In the genomic region with DNA sequence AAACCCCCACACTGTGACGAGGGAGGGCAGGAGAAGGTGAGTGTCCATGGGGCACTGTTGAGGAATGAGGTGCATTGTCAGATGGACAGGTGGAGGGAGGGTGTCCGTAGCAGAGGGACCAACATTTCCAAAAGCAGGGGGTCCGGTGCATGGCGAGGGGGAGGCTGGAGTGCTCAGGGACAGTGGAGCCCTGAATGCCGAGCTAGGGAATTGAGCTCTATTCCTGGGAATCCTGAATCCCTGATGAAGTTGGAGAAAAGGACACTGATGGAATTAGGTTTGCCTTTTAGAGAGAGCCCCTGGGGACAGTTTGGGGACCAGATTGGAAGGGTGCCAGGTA, we compare ENCODE assay signal across 36 cellular contexts. TPM values are rescaled to one million over a fixed set of nuclear protein-coding genes. Genes with fewer than 3 reads are reported as not detected.
DNase-seq lines count a peak whose midpoint lies in the region; ATAC-seq, FAIRE-seq and TF ChIP-seq lines count a peak whose summit lies in the region.
"Had no signal": no experiment of that assay in that cellular context is flagged by ENCODE, and none has a peak within 500 bp of the region (broad histone marks: within the 10 kb centered on the region; RNA-seq: fewer than 3 reads in every experiment).

No MANE protein-coding gene starts in this region.

- no peak for TF ChIP-seq RAD21 in K562 (CRISPR knock-in tag; conservative IDR thresholded peaks at IDR 0.05 in 1 of 2, IDR thresholded peaks at IDR 0.05 in 1 of 2)

- in situ Hi-C loops in K562 (cut with MboI): no loop called here

- no peaks in the 10 kb centered on the region for H3K36me3 Mint-ChIP-seq in endodermal cell (ENCODE audit: low read depth)
- H3K36me3 Mint-ChIP-seq in activated T-cell treated with anti-CD3 and anti-CD28 coated beads, Interleukin-2, amount 50 U/mL, for 4 hours (ENCODE audit: insufficient read depth): no peaks in the 10 kb centered on the region
- H3K36me3 Mint-ChIP-seq: activated naive CD4-positive, alpha-beta T cell treated with anti-CD3 and anti-CD28 coated beads, Interleukin-2, amount 50 U/mL, for 24 hours; mesothelial cell of epicardium; naive B cell had no signal

- intact Hi-C loops in K562 (cut with micrococcal nuclease): loop anchor here (5.0 kb wide), 1 partner anchor 60 kb away; no protein-coding TSS in a partner anchor

- no peaks in the 10 kb centered on the region for H3K9me1 ChIP-seq in K562 (ENCODE audit: control insufficient read depth, insufficient read depth, low read length)

- H3K9ac ChIP-seq in K562 (ENCODE audit: insufficient read depth in 1 of 2, low read depth in 2 of 2, low read length in 2 of 2) (no peak overlapping the region), neuronal stem cell (ENCODE audit: low read depth, low read length, poor library complexity) (no peak overlapping the region), endodermal cell (ENCODE audit: extremely low read depth, low read length, poor library complexity, severe bottlenecking) (no peak overlapping the region)

- H3K79me2 ChIP-seq in ACC112 (ENCODE audit: control insufficient read depth, insufficient read depth, low read length, unreplicated experiment) (no peaks in the 10 kb centered on the region), K562 (ENCODE audit: control insufficient read depth, insufficient read depth, low read length) (no peaks in the 10 kb centered on the region)

- H3K36me3 ChIP-seq in ACC112 (ENCODE audit: insufficient read depth, low read length): no peaks in the 10 kb centered on the region
- no peaks in the 10 kb centered on the region for H3K36me3 ChIP-seq in K562 (ENCODE audit: control insufficient read depth, insufficient read depth, low read length)
- no peaks in the 10 kb centered on the region for H3K36me3 ChIP-seq in neuronal stem cell (replicated peaks in 1 of 2; ENCODE audit: control insufficient read depth in 2 of 2, insufficient read depth in 2 of 2, low read length in 2 of 2)
- no peaks in the 10 kb centered on the region for H3K36me3 ChIP-seq in endodermal cell (ENCODE audit: control insufficient read depth, insufficient read depth, low read length)
- H3K36me3 ChIP-seq: gastroesophageal sphincter, ovary had no signal

- no peak overlapping the region for H4K91ac ChIP-seq in neuronal stem cell (ENCODE audit: low read depth, low read length, poor library complexity)

- H2AFZ ChIP-seq in ACC112 (ENCODE audit: low read length, unreplicated experiment) (no peak overlapping the region), K562 (ENCODE audit: low read depth, low read length) (no peak overlapping the region), neuronal stem cell (ENCODE audit: low read length) (no peak overlapping the region)

- H3K4ac ChIP-seq in neuronal stem cell (ENCODE audit: low read length): peak overlapping the region; percentile 37

- POLR2A ChIA-PET in K562 (lab: Yijun Ruan, JAX): no interaction called here

- H3K9me3 Mint-ChIP-seq in endodermal cell: no peaks in the 10 kb centered on the region
- no peaks in the 10 kb centered on the region for H3K9me3 Mint-ChIP-seq in activated T-cell treated with anti-CD3 and anti-CD28 coated beads, Interleukin-2, amount 50 U/mL, for 4 hours
- H3K9me3 Mint-ChIP-seq: activated naive CD4-positive, alpha-beta T cell treated with anti-CD3 and anti-CD28 coated beads, Interleukin-2, amount 50 U/mL, for 24 hours; activated T-helper 17 cell treated with anti-CD3 and anti-CD28 coated beads, Interleukin-2, amount 50 U/mL, for 72 hours; immature natural killer cell; mesothelial cell of epicardium; naive B cell had no signal

- CTCF ChIA-PET in K562 (lab: Yijun Ruan, JAX; ENCODE audit: low intra/inter-chr PET ratio): no interaction called here

- BruUV-seq in K562 (replicated peaks; lab: Mats Ljungman, UMichigan): no TSS peak

- H3K9me3 ChIP-seq in K562 (replicated peaks; ENCODE audit: control insufficient read depth, insufficient read depth, low read depth, low read length) (no peaks in the 10 kb centered on the region), neuronal stem cell (replicated peaks in 1 of 2; ENCODE audit: control insufficient read depth in 2 of 2, insufficient read depth in 1 of 2, low read depth in 1 of 2, low read length in 2 of 2) (no peaks in the 10 kb centered on the region), endodermal cell (ENCODE audit: control insufficient read depth, low read length) (no peaks in the 10 kb centered on the region)
- H3K9me3 ChIP-seq: Caco-2, gastroesophageal sphincter, ovary had no signal

- no peaks in the 10 kb centered on the region for H3K79me1 ChIP-seq in neuronal stem cell (ENCODE audit: low read depth, low read length)

- H3K4me3 ChIP-seq in ACC112 (ENCODE audit: low read depth, low read length): no peak overlapping the region
- no peak overlapping the region for H3K4me3 ChIP-seq in HL-60 (replicated peaks; ENCODE audit: insufficient read depth, low read length)
- H3K4me3 ChIP-seq in K562: no peak overlapping the region
- H3K4me3 ChIP-seq in neuronal stem cell (ENCODE audit: low read length in 2 of 2): no peak overlapping the region
- no peak overlapping the region for H3K4me3 ChIP-seq in endodermal cell (ENCODE audit: low read length)
- H3K4me3 ChIP-seq: gastroesophageal sphincter, ovary, SK-N-MC, smooth muscle cell had no signal

- DNase-seq in HL-60 (ENCODE audit: low read depth in 1 of 2, low spot score in 1 of 2) (no peak), K562 (ENCODE audit: extremely low read depth in 1 of 4, low spot score in 3 of 4) (no peak), neuronal stem cell (ENCODE audit: low spot score) (no peak), endodermal cell (no peak)
- DNase-seq in activated T-cell treated with anti-CD3 and anti-CD28 coated beads, Interleukin-2, amount 50 U/mL, for 4 hours: no peak
- DNase-seq: activated CD4-positive, alpha-beta T cell treated with anti-CD3 and anti-CD28 coated beads, Interleukin-2, amount 50 U/mL, for 48 hours; anterior cingulate cortex; C1 segment of cervical spinal cord; Caco-2; cortex of kidney; DMS79 treated with DMSO at 0.1 percent for 48 hours; GF-D8; hippocampal formation; immature natural killer cell; left ventricle myocardium superior; naive B cell; NCI-H1105; NCI-H187 treated with DMSO at 0.1 percent for 48 hours; NCI-H2227 treated with DMSO at 0.1 percent for 48 hours; ovary; retina; stimulated activated CD4-positive, alpha-beta T cell treated with anti-CD3 and anti-CD28 coated beads, Interleukin-2, amount 100 ng/mL, for 48 hours had no signal

- TF ChIP-seq EP300 in K562 (IDR thresholded peaks at IDR 0.05; ENCODE audit: low read length): no peak

- no peak overlapping the region for H2BK120ac ChIP-seq in neuronal stem cell (ENCODE audit: low read depth, low read length)

- 59% methylated on average over 5 of the region's 5 CpGs for WGBS in K562 (ENCODE audit: insufficient coverage, low coverage, missing lambda C conversion rate)
- no CpG with 5 or more reads among the region's 5 CpGs for WGBS in neuronal stem cell (ENCODE audit: extremely low coverage in 2 of 2, insufficient read length in 2 of 2, insufficient replicate concordance in 1 of 2), 2 donors
- WGBS in endodermal cell (ENCODE audit: insufficient coverage in 1 of 2, insufficient read length in 1 of 2), 2 experiments: 92% methylated on average over 4 to 5 of the region's 5 CpGs

- no peaks in the 10 kb centered on the region for H3K4me1 Mint-ChIP-seq in endodermal cell
- no peaks in the 10 kb centered on the region for H3K4me1 Mint-ChIP-seq in activated T-cell treated with anti-CD3 and anti-CD28 coated beads, Interleukin-2, amount 50 U/mL, for 4 hours (ENCODE audit: low read depth)
- H3K4me1 Mint-ChIP-seq: activated naive CD4-positive, alpha-beta T cell treated with anti-CD3 and anti-CD28 coated beads, Interleukin-2, amount 50 U/mL, for 24 hours; activated T-helper 17 cell treated with anti-CD3 and anti-CD28 coated beads, Interleukin-2, amount 50 U/mL, for 72 hours; immature natural killer cell; mesothelial cell of epicardium had no signal

- no peaks in the 10 kb centered on the region for H4K20me1 ChIP-seq in K562 (replicated peaks; ENCODE audit: control insufficient read depth, insufficient read depth, low read length)

- H3K27me3 Mint-ChIP-seq in endodermal cell (ENCODE audit: insufficient read depth): peaks cover 32% of the 10 kb centered on the region
- peaks cover 25% of the 10 kb centered on the region for H3K27me3 Mint-ChIP-seq in activated T-cell treated with anti-CD3 and anti-CD28 coated beads, Interleukin-2, amount 50 U/mL, for 4 hours (ENCODE audit: low read depth)

- no peak for TF ChIP-seq POLR2A in K562 (conservative IDR thresholded peaks at IDR 0.05)

- H2BK5ac ChIP-seq in neuronal stem cell (ENCODE audit: low read length): peak overlapping the region; percentile 87

- TF ChIP-seq CTCF in HL-60 (IDR thresholded peaks at IDR 0.05; ENCODE audit: insufficient read depth, low read length): no peak
- no peak for TF ChIP-seq CTCF in K562 (IDR thresholded peaks at IDR 0.05 in 2 of 3, conservative IDR thresholded peaks at IDR 0.05 in 1 of 3; ENCODE audit: insufficient read depth in 2 of 3, low read depth in 1 of 3, low read length in 3 of 3)
- TF ChIP-seq CTCF in endodermal cell (conservative IDR thresholded peaks at IDR 0.05): no peak

- peak overlapping the region; percentile 22 for H2BK12ac ChIP-seq in neuronal stem cell (ENCODE audit: low read length)

- no peak overlapping the region for H3K4me3 Mint-ChIP-seq in endodermal cell
- no peak overlapping the region for H3K4me3 Mint-ChIP-seq in activated T-cell treated with anti-CD3 and anti-CD28 coated beads, Interleukin-2, amount 50 U/mL, for 4 hours
- H3K4me3 Mint-ChIP-seq: activated naive CD4-positive, alpha-beta T cell treated with anti-CD3 and anti-CD28 coated beads, Interleukin-2, amount 50 U/mL, for 24 hours; activated T-helper 17 cell treated with anti-CD3 and anti-CD28 coated beads, Interleukin-2, amount 50 U/mL, for 72 hours; immature natural killer cell; mesothelial cell of epicardium had no signal

- H3K4me2 ChIP-seq in K562 (ENCODE audit: insufficient read depth, low read length) (no peak overlapping the region), neuronal stem cell (ENCODE audit: insufficient read depth, low read length, poor library complexity, severe bottlenecking) (no peak overlapping the region)
- H3K4me2 ChIP-seq: smooth muscle cell had no signal

- peak overlapping the region; percentile 56 for H2AK5ac ChIP-seq in neuronal stem cell (ENCODE audit: low read depth, low read length)

- peak overlapping the region; percentile 17 for H4K8ac ChIP-seq in neuronal stem cell (ENCODE audit: low read depth, low read length)

- peak overlapping the region; percentile 49 for H2BK15ac ChIP-seq in neuronal stem cell (ENCODE audit: low read length)

- H3K27ac ChIP-seq in ACC112 (ENCODE audit: low read depth, low read length) (peak overlapping the region; percentile 89), HL-60 (replicated peaks) (peak overlapping the region; percentile 90; the same call in 1 of the 2 replicates), K562 (ENCODE audit: extremely low read depth, low read depth, low read length) (no peak overlapping the region), neuronal stem cell (replicated peaks; ENCODE audit: low read length) (no peak overlapping the region), endodermal cell (ENCODE audit: low read depth, low read length) (no peak overlapping the region)
- H3K27ac ChIP-seq: gastroesophageal sphincter, ovary, SK-N-MC had no signal

- H3K14ac ChIP-seq in neuronal stem cell (ENCODE audit: low read length): no peak overlapping the region

- no peak for FAIRE-seq in K562 (lab: Jason Lieb, UNC)
- FAIRE-seq: endometrium had no signal

- H3K27me3 ChIP-seq in ACC112 (ENCODE audit: insufficient read depth, low read length) (no peaks in the 10 kb centered on the region), HL-60 (ENCODE audit: insufficient read depth, poor library complexity, severe bottlenecking) (no peaks in the 10 kb centered on the region), K562 (ENCODE audit: control insufficient read depth in 2 of 2, insufficient read depth in 2 of 2, low read length in 2 of 2) (no peaks in the 10 kb centered on the region), neuronal stem cell (ENCODE audit: control insufficient read depth in 3 of 3, insufficient read depth in 3 of 3, low read depth in 1 of 3, low read length in 3 of 3) (peaks cover 0 to 17% (median 0%) of the 10 kb centered on the region in 3 experiments), endodermal cell (ENCODE audit: control insufficient read depth, insufficient read depth, low read length, poor library complexity, severe bottlenecking) (peaks cover 5% of the 10 kb centered on the region)
- H3K27me3 ChIP-seq: ovary had no signal

- no peak overlapping the region for H3K27ac Mint-ChIP-seq in endodermal cell
- H3K27ac Mint-ChIP-seq: activated naive CD4-positive, alpha-beta T cell treated with anti-CD3 and anti-CD28 coated beads, Interleukin-2, amount 50 U/mL, for 24 hours; activated T-helper 17 cell treated with anti-CD3 and anti-CD28 coated beads, Interleukin-2, amount 50 U/mL, for 72 hours; immature natural killer cell; mesothelial cell of epicardium; naive B cell had no signal

- ATAC-seq in K562: no peak
- ATAC-seq in GM21737 (IDR thresholded peaks at IDR 0.05; ENCODE audit: unreplicated experiment): no peak
- no peak for ATAC-seq in HG02623 (IDR thresholded peaks at IDR 0.05; ENCODE audit: unreplicated experiment)
- ATAC-seq in activated T-cell treated with anti-CD3 and anti-CD28 coated beads, Interleukin-2, amount 50 U/mL, for 4 hours: no peak
- ATAC-seq: activated CD4-positive, CD25-positive, alpha-beta regulatory T cell treated with anti-CD3 and anti-CD28 coated beads, Interleukin-2, amount 50 U/mL, for 24 hours; activated T-helper 17 cell treated with anti-CD3 and anti-CD28 coated beads, Interleukin-2, amount 50 U/mL, for 72 hours; gastroesophageal sphincter; left ventricle myocardium superior had no signal

- H3K18ac ChIP-seq in neuronal stem cell (ENCODE audit: low read length): peak overlapping the region; percentile 11

- H3K23ac ChIP-seq in neuronal stem cell (ENCODE audit: low read depth, low read length, poor library complexity): peak overlapping the region; percentile 65

- H3K4me1 ChIP-seq in ACC112 (ENCODE audit: control insufficient read depth, insufficient read depth, low read length, unreplicated experiment): peaks cover 43% of the 10 kb centered on the region
- H3K4me1 ChIP-seq in K562 (replicated peaks in 1 of 2; ENCODE audit: control insufficient read depth in 2 of 2, insufficient read depth in 2 of 2, low read length in 2 of 2): peaks cover 4 to 9% of the 10 kb centered on the region in 2 experiments; a peak in 4 of 5 replicates
- no peaks in the 10 kb centered on the region for H3K4me1 ChIP-seq in neuronal stem cell (ENCODE audit: control insufficient read depth in 2 of 2, insufficient read depth in 1 of 2, low read depth in 1 of 2, low read length in 2 of 2)
- no peaks in the 10 kb centered on the region for H3K4me1 ChIP-seq in endodermal cell (ENCODE audit: control insufficient read depth, insufficient read depth, low read length)
- H3K4me1 ChIP-seq: Caco-2 had no signal

RNA-seq across cellular contexts. Expression of a gene that starts 7.9 kb away (rescaled TPM):
- 2.9 and 3.1 TPM in 2 replicates for total RNA-seq in K562 (2011; cell fraction: chromatin; rRNA removed; ENCODE audit: low replicate concordance)
- 1.2 and 1.8 TPM in 2 replicates for total RNA-seq in K562 (2011; cell fraction: nucleolus; rRNA removed)
- total RNA-seq in K562 (2011; cell fraction: nucleoplasm; rRNA removed): 1.5 and 2.5 TPM in 2 replicates
- total RNA-seq in K562 (2014; rRNA removed): 1.0 and 1.8 TPM in 2 replicates
- total RNA-seq in K562 (2014; rRNA removed; fragmentation: Illumina TruSeq; extraction: Trizol): 1.1 and 1.3 TPM in 2 replicates
- 2.5 and 2.6 TPM in 2 replicates for total RNA-seq in K562 (2015; rRNA removed; fragmentation: Illumina TruSeq; extraction: Trizol)
- 4.8 and 5.7 TPM in 2 replicates for total RNA-seq in K562 (2021)
- 0.43 and 2.0 TPM in 2 replicates for polyA plus RNA-seq in K562 (2011; rRNA removed)
- polyA plus RNA-seq in K562 (2011; cell fraction: cytosol; rRNA removed): 0.63 and 1.5 TPM in 2 replicates
- 3.6 and 6.0 TPM in 2 replicates for polyA plus RNA-seq in K562 (2011; cell fraction: nucleus; rRNA removed)
- polyA plus RNA-seq in K562 (2012): 6.6 and 17.5 TPM in 2 replicates
- 4.0 and 4.2 TPM in 2 replicates for polyA plus RNA-seq in K562 (2014; fragmentation: Illumina TruSeq; extraction: Trizol)
- polyA plus RNA-seq in K562 (2014; fragmentation: Nextera tagmentation; extraction: Ambion mirVana): under 1 TPM; 0.23 to 0.27 TPM
- polyA plus RNA-seq in K562 (2014; rRNA removed): 4.7 and 8.9 TPM in 2 replicates
- polyA minus RNA-seq in K562 (2011; rRNA and poly(A)+ RNA removed): 0.30 and 0.67 TPM in 2 replicates
- polyA minus RNA-seq in K562 (2011; cell fraction: cytosol; rRNA and poly(A)+ RNA removed): 0.95 and 3.6 TPM in 2 replicates
- 0.67 and 0.78 TPM in 2 replicates for polyA minus RNA-seq in K562 (2011; cell fraction: nucleus; rRNA and poly(A)+ RNA removed)
- polyA plus RNA-seq in neuronal stem cell (2013, experiment 1 of 2): 3.5 TPM
- polyA plus RNA-seq in neuronal stem cell (2013, experiment 2 of 2): 3.5 TPM
- total RNA-seq in endodermal cell: 1 to 10 TPM in 1 of 2 donors, under 1 TPM in 1; 0.95 to 3.3 TPM
- 2.0 TPM for polyA plus RNA-seq in endodermal cell (2013, experiment 1 of 2)
- polyA plus RNA-seq in endodermal cell (2013, experiment 2 of 2): 2.2 TPM
- total RNA-seq in activated T-cell treated with anti-CD3 and anti-CD28 coated beads, Interleukin-2, amount 50 U/mL, for 4 hours: under 1 TPM; 0.54 to 0.83 (median 0.55) TPM

RNA-seq across cellular contexts. Expression of a gene that starts 46.4 kb away (rescaled TPM):
- not detected in 2 replicates for total RNA-seq in K562 (2011; cell fraction: chromatin; rRNA removed; ENCODE audit: low replicate concordance)
- total RNA-seq in K562 (2011; cell fraction: nucleolus; rRNA removed): not detected in 2 replicates
- total RNA-seq in K562 (2011; cell fraction: nucleoplasm; rRNA removed): not detected in 2 replicates
- total RNA-seq in K562 (2014; rRNA removed) (0.82 and 1.1 TPM in 2 replicates), K562 (2014; rRNA removed; fragmentation: Illumina TruSeq; extraction: Trizol) (0.41 and 0.51 TPM in 2 replicates), K562 (2015; rRNA removed; fragmentation: Illumina TruSeq; extraction: Trizol) (0.29 and 0.45 TPM in 2 replicates), K562 (2021) (0.47 and 0.66 TPM in 2 replicates), endodermal cell (1 to 10 TPM in 1 of 2 donors, under 1 TPM in 1; 0.22 to 1.3 TPM)
- polyA plus RNA-seq in K562 (2011; rRNA removed) (0.08 and 0.14 TPM in 2 replicates), K562 (2014; fragmentation: Illumina TruSeq; extraction: Trizol) (0.55 and 0.70 TPM in 2 replicates), K562 (2014; fragmentation: Nextera tagmentation; extraction: Ambion mirVana) (under 1 TPM; 0.11 to 0.13 TPM), K562 (2014; rRNA removed) (0.37 and 0.47 TPM in 2 replicates)
- polyA plus RNA-seq in K562 (2011; cell fraction: cytosol; rRNA removed): 0.18 and 0.22 TPM in 2 replicates
- polyA plus RNA-seq in K562 (2011; cell fraction: nucleus; rRNA removed): 0.10 and 0.56 TPM in 2 replicates
- polyA plus RNA-seq in K562 (2012): 0.39 and 0.48 TPM in 2 replicates
- not detected in 2 replicates for polyA minus RNA-seq in K562 (2011; rRNA and poly(A)+ RNA removed)
- polyA minus RNA-seq in K562 (2011; cell fraction: cytosol; rRNA and poly(A)+ RNA removed): not detected in 2 replicates
- not detected in 2 replicates for polyA minus RNA-seq in K562 (2011; cell fraction: nucleus; rRNA and poly(A)+ RNA removed)
- polyA plus RNA-seq in neuronal stem cell (2013, experiment 1 of 2): 0.35 TPM
- 0.19 TPM for polyA plus RNA-seq in neuronal stem cell (2013, experiment 2 of 2)
- 0.68 TPM for polyA plus RNA-seq in endodermal cell (2013, experiment 1 of 2)
- polyA plus RNA-seq in endodermal cell (2013, experiment 2 of 2): 0.54 TPM
- total RNA-seq in activated T-cell treated with anti-CD3 and anti-CD28 coated beads, Interleukin-2, amount 50 U/mL, for 4 hours: not detected
- total RNA-seq: gastroesophageal sphincter; ovary; smooth muscle cell; T-helper 1 cell treated with Interleukin-12 subunit alpha and Interleukin-12 subunit beta and Interleukin-4 antibody, amounts not matched to agents 30 ng/mL and 1 ng/mL, for 36 hours; ureter had no signal
- polyA plus RNA-seq: fibroblast of lung, immature natural killer cell had no signal

Comparison
In these comparisons a context has a peak if more than half of its experiments do, and no peak if none do; other contexts are left out.
1. H3K27ac ChIP-seq: peak in ACC112 (single experiment) and HL-60 (single experiment); none in K562 (single experiment), neuronal stem cell (single experiment) and endodermal cell (single experiment).